8 cellular contexts compared by ENCODE assay signal in genomic region chr11:58573451-58574104, GRCh38. TPM values are rescaled to one million over a fixed set of nuclear protein-coding genes. Genes with fewer than 3 reads are reported as not detected.
DNase-seq lines count a peak whose midpoint lies in the region; ATAC-seq and TF ChIP-seq lines count a peak whose summit lies in the region.

No MANE protein-coding gene starts in this region.

- no peaks in the 10 kb centered on the region for H3K9me3 ChIP-seq in testis

- no peak for TF ChIP-seq CTCF in HFF-Myc (IDR thresholded peaks at IDR 0.05; ENCODE audit: low read depth, low read length, missing control alignments)
- TF ChIP-seq CTCF in foreskin fibroblast (IDR thresholded peaks at IDR 0.05; ENCODE audit: low read depth, low read length): no peak
- no peak for TF ChIP-seq CTCF in testis (IDR thresholded peaks at IDR 0.05)

- H3K4me3 ChIP-seq in HFF-Myc (replicated peaks; ENCODE audit: low read depth, low read length): peak overlapping the region; percentile 32
- peak overlapping the region in 1 of 2 donors; percentile 33 for H3K4me3 ChIP-seq in foreskin fibroblast (ENCODE audit: low read depth in 1 of 2, low read length in 2 of 2)
- no peak overlapping the region for H3K4me3 ChIP-seq in testis

- no peaks in the 10 kb centered on the region for H3K9me3 Mint-ChIP-seq in activated T-cell treated with anti-CD3 and anti-CD28 coated beads, Interleukin-2, amount 50 U/mL, for 4 hours

- H3K27me3 ChIP-seq in testis: no peaks in the 10 kb centered on the region

- ATAC-seq in activated T-cell treated with anti-CD3 and anti-CD28 coated beads, Interleukin-2, amount 50 U/mL, for 4 hours: peak; percentile 36 to 39

- peak; percentile 95 for DNase-seq in ELR (ENCODE audit: low read depth)
- DNase-seq in HFF-Myc (ENCODE audit: extremely low read depth, low read depth): no peak
- peak; percentile 54 for DNase-seq in NOMO-1 treated with dmso at 0.1 percent for 144 hours (lab: John Stamatoyannopoulos, UW; ENCODE audit: unreplicated experiment)
- peak; percentile 65 for DNase-seq in activated T-cell treated with anti-CD3 and anti-CD28 coated beads, Interleukin-2, amount 50 U/mL, for 4 hours
- DNase-seq in foreskin fibroblast: peak; percentile 83 to 93
- DNase-seq in stimulated activated CD4-positive, alpha-beta T cell treated with anti-CD3 and anti-CD28 coated beads, Interleukin-12 subunit alpha, Interleukin-12 subunit beta, amount 100 ng/mL, for 4 hours: peak; percentile 63
- no peak for DNase-seq in NCI-H526 (lab: John Stamatoyannopoulos, UW)
- DNase-seq in testis: no peak

- H3K36me3 ChIP-seq in testis (ENCODE audit: low read depth, missing control alignments): no peaks in the 10 kb centered on the region

- intact Hi-C loops in testis (cut with DNase I; ENCODE audit: low total_unique reads): no loop called here

- no peak for TF ChIP-seq POLR2A in testis (IDR thresholded peaks at IDR 0.05)

- H3K4me1 Mint-ChIP-seq in activated T-cell treated with anti-CD3 and anti-CD28 coated beads, Interleukin-2, amount 50 U/mL, for 4 hours (ENCODE audit: low read depth): peaks cover 57% of the 10 kb centered on the region

- no peak overlapping the region for H3K27ac ChIP-seq in testis

- H3K4me3 Mint-ChIP-seq in activated T-cell treated with anti-CD3 and anti-CD28 coated beads, Interleukin-2, amount 50 U/mL, for 4 hours: peak overlapping the region; percentile 95

- peaks cover 21% of the 10 kb centered on the region for H3K36me3 Mint-ChIP-seq in activated T-cell treated with anti-CD3 and anti-CD28 coated beads, Interleukin-2, amount 50 U/mL, for 4 hours (ENCODE audit: insufficient read depth)

- H3K4me1 ChIP-seq in testis: peaks cover 17% of the 10 kb centered on the region

- H3K27me3 Mint-ChIP-seq in activated T-cell treated with anti-CD3 and anti-CD28 coated beads, Interleukin-2, amount 50 U/mL, for 4 hours (ENCODE audit: low read depth): no peaks in the 10 kb centered on the region

- 82 to 86% methylated on average over 4 of the region's 4 CpGs for WGBS in testis, 2 donors

RNA-seq across cellular contexts. Expression of gene LPXN, which starts 2.1 kb away (rescaled TPM):
- 100 to 1,000 TPM; 102 to 116 (median 115) TPM for total RNA-seq in activated T-cell treated with anti-CD3 and anti-CD28 coated beads, Interleukin-2, amount 50 U/mL, for 4 hours
- 10 to 100 TPM; 15.8 to 17.3 TPM for total RNA-seq in testis
- polyA plus RNA-seq in testis (ENCODE audit: insufficient read depth, low read depth, low replicate concordance): 14.5 TPM

RNA-seq across cellular contexts. Expression of gene ZFP91, which starts 5.3 kb away (rescaled TPM):
- 10 to 100 TPM; 54.8 to 60.4 (median 54.9) TPM for total RNA-seq in activated T-cell treated with anti-CD3 and anti-CD28 coated beads, Interleukin-2, amount 50 U/mL, for 4 hours
- 100 to 1,000 TPM in 1 of 2 donors, 10 to 100 TPM in 1; 99.0 to 126 TPM for total RNA-seq in testis
- polyA plus RNA-seq in testis (ENCODE audit: insufficient read depth, low read depth, low replicate concordance): 215 TPM

RNA-seq across cellular contexts. Expression of gene CNTF, which starts 48.9 kb away (rescaled TPM):
- 1 to 10 TPM; 3.5 to 4.3 (median 3.6) TPM for total RNA-seq in activated T-cell treated with anti-CD3 and anti-CD28 coated beads, Interleukin-2, amount 50 U/mL, for 4 hours
- 1 to 10 TPM; 1.3 to 1.6 TPM for total RNA-seq in testis
- polyA plus RNA-seq in testis (ENCODE audit: insufficient read depth, low read depth, low replicate concordance): 1.0 TPM

Comparison
In these comparisons a context has a peak if more than half of its experiments do, and no peak if none do; other contexts are left out.
1. DNase-seq: peak in ELR (single experiment), NOMO-1 treated with dmso at 0.1 percent for 144 hours (single experiment), activated T-cell treated with anti-CD3 and anti-CD28 coated beads, Interleukin-2, amount 50 U/mL, for 4 hours (single experiment), foreskin fibroblast (2 of 2) and stimulated activated CD4-positive, alpha-beta T cell treated with anti-CD3 and anti-CD28 coated beads, Interleukin-12 subunit alpha, Interleukin-12 subunit beta, amount 100 ng/mL, for 4 hours (single experiment); none in HFF-Myc (single experiment), NCI-H526 (0 of 2) and testis (single experiment).
2. RNA of gene LPXN, which starts 2.1 kb away (total RNA-seq): 102 to 116 TPM in activated T-cell treated with anti-CD3 and anti-CD28 coated beads, Interleukin-2, amount 50 U/mL, for 4 hours; 15.8 to 17.3 TPM in testis; every median in the first group is over 4 times any median in the second.